In genomic region chr2:64204716-64205115, GRCh38 we compare ENCODE assay signal across 9 cellular contexts.
DNase-seq lines count a peak whose midpoint lies in the region; ATAC-seq lines count a peak whose summit lies in the region.
"Had no signal": no experiment of that assay in that cellular context is flagged by ENCODE, and none has a peak within 500 bp of the region (broad histone marks: within the 10 kb centered on the region; RNA-seq: fewer than 3 reads in every experiment).

No MANE protein-coding gene starts in this region.

- no peak overlapping the region for H3K4me2 ChIP-seq in mesenchymal stem cell (ENCODE audit: low read length, poor library complexity, severe bottlenecking)

- no peak overlapping the region for H2AK5ac ChIP-seq in mesenchymal stem cell (ENCODE audit: low read length, severe bottlenecking)

- H3K14ac ChIP-seq in mesenchymal stem cell (ENCODE audit: low read length in 2 of 2) = no peak overlapping the region

- peaks cover 85% of the 10 kb centered on the region for H3K4me1 Mint-ChIP-seq in activated T-cell treated with anti-CD3 and anti-CD28 coated beads, Interleukin-2, amount 50 U/mL, for 24 hours (ENCODE audit: low read depth)
- peaks cover 43% of the 10 kb centered on the region for H3K4me1 Mint-ChIP-seq in activated naive CD8-positive, alpha-beta T cell treated with anti-CD3 and anti-CD28 coated beads, Interleukin-2, amount 10 ng/mL, durations not matched to agents 7 days and 5 days

- H3K4ac ChIP-seq in mesenchymal stem cell (ENCODE audit: low read depth in 1 of 2, low read length in 2 of 2) = peak overlapping the region in 1 of 2 experiments; percentile 50

- 86% methylated on average over 4 of the region's 5 CpGs for WGBS in mesenchymal stem cell
- WGBS in thymus = 90% methylated on average over 5 of the region's 5 CpGs

- no peak overlapping the region for H2BK120ac ChIP-seq in mesenchymal stem cell (ENCODE audit: low read depth, low read length)

- H3K23ac ChIP-seq in mesenchymal stem cell (ENCODE audit: low read length in 2 of 2) = no peak overlapping the region

- H2AFZ ChIP-seq in mesenchymal stem cell (ENCODE audit: low read depth, low read length) = no peak overlapping the region

- no peak overlapping the region for H2BK12ac ChIP-seq in mesenchymal stem cell (ENCODE audit: low read length in 2 of 2)

- H3K18ac ChIP-seq in mesenchymal stem cell (ENCODE audit: low read depth in 1 of 2, low read length in 2 of 2) = no peak overlapping the region

- peak overlapping the region; percentile 67 for H3K27ac ChIP-seq in mesenchymal stem cell (ENCODE audit: low read length, poor library complexity, severe bottlenecking)
- peak overlapping the region; percentile 68 for H3K27ac ChIP-seq in thymus (ENCODE audit: low read depth)

- H3K36me3 Mint-ChIP-seq in activated T-cell treated with anti-CD3 and anti-CD28 coated beads, Interleukin-2, amount 50 U/mL, for 24 hours (ENCODE audit: low read depth) = peaks cover 2% of the 10 kb centered on the region
- H3K36me3 Mint-ChIP-seq in activated naive CD8-positive, alpha-beta T cell treated with anti-CD3 and anti-CD28 coated beads, Interleukin-2, amount 10 ng/mL, durations not matched to agents 7 days and 5 days = peaks cover 8% of the 10 kb centered on the region

- H3K9ac ChIP-seq in mesenchymal stem cell (ENCODE audit: low read length) = peak overlapping the region; percentile 83

- no peak overlapping the region for H2BK15ac ChIP-seq in mesenchymal stem cell (ENCODE audit: low read depth, poor library complexity, severe bottlenecking)

- H3K9me3 ChIP-seq in mesenchymal stem cell (ENCODE audit: control insufficient read depth, low read length) = no peaks in the 10 kb centered on the region
- H3K9me3 ChIP-seq in thymus (ENCODE audit: control insufficient read depth) = no peaks in the 10 kb centered on the region
- H3K9me3 ChIP-seq in HAP-1 = no peaks in the 10 kb centered on the region

- no peak overlapping the region for H3K4me3 Mint-ChIP-seq in activated T-cell treated with anti-CD3 and anti-CD28 coated beads, Interleukin-2, amount 50 U/mL, for 24 hours
- H3K4me3 Mint-ChIP-seq in activated naive CD8-positive, alpha-beta T cell treated with anti-CD3 and anti-CD28 coated beads, Interleukin-2, amount 10 ng/mL, durations not matched to agents 7 days and 5 days = peak overlapping the region; percentile 70
- H3K4me3 Mint-ChIP-seq: neural crest cell had no signal

- ATAC-seq in activated naive CD8-positive, alpha-beta T cell treated with anti-CD3 and anti-CD28 coated beads, Interleukin-2, amount 10 ng/mL, durations not matched to agents 7 days and 5 days (ENCODE audit: low read depth) = no peak
- ATAC-seq in HG03139 (IDR thresholded peaks at IDR 0.05; ENCODE audit: unreplicated experiment) = no peak

- peaks cover 8% of the 10 kb centered on the region for H3K4me1 ChIP-seq in mesenchymal stem cell (ENCODE audit: control insufficient read depth, insufficient read depth, low read depth, low read length)
- H3K4me1 ChIP-seq in thymus (ENCODE audit: control insufficient read depth, insufficient read depth, low read length) = peaks cover 11% of the 10 kb centered on the region
- peaks cover 26% of the 10 kb centered on the region for H3K4me1 ChIP-seq in HAP-1

- H3K36me3 ChIP-seq in mesenchymal stem cell (ENCODE audit: control insufficient read depth in 1 of 2, insufficient read depth in 2 of 2, low read depth in 1 of 2, low read length in 2 of 2) (no peaks in the 10 kb centered on the region), thymus (ENCODE audit: control insufficient read depth, insufficient read depth) (no peaks in the 10 kb centered on the region), HAP-1 (replicated peaks) (no peaks in the 10 kb centered on the region)

- in situ Hi-C loops in HAP-1 (cut with MboI; ENCODE audit: low sequenced_read_pairs) = no loop called here

- H3K27me3 ChIP-seq in mesenchymal stem cell (ENCODE audit: control insufficient read depth in 1 of 2, insufficient read depth in 1 of 2, low read length in 2 of 2) = no peaks in the 10 kb centered on the region
- no peaks in the 10 kb centered on the region for H3K27me3 ChIP-seq in thymus (ENCODE audit: control insufficient read depth, insufficient read depth)
- no peaks in the 10 kb centered on the region for H3K27me3 ChIP-seq in HAP-1 (ENCODE audit: low read depth)

- no peaks in the 10 kb centered on the region for H3K79me1 ChIP-seq in mesenchymal stem cell (replicated peaks; ENCODE audit: low read length, poor library complexity, severe bottlenecking)

- peaks cover 5% of the 10 kb centered on the region for H3K9me3 Mint-ChIP-seq in activated T-cell treated with anti-CD3 and anti-CD28 coated beads, Interleukin-2, amount 50 U/mL, for 24 hours
- peaks cover 2% of the 10 kb centered on the region for H3K9me3 Mint-ChIP-seq in activated naive CD8-positive, alpha-beta T cell treated with anti-CD3 and anti-CD28 coated beads, Interleukin-2, amount 10 ng/mL, durations not matched to agents 7 days and 5 days

- DNase-seq in activated T-cell treated with anti-CD3 and anti-CD28 coated beads, Interleukin-2, amount 50 U/mL, for 24 hours = no peak
- no peak for DNase-seq in activated T-cell treated with anti-CD3 and anti-CD28 coated beads, Interleukin-2, amount 50 U/mL, for 1 hour
- no peak for DNase-seq in activated naive CD8-positive, alpha-beta T cell treated with anti-CD3 and anti-CD28 coated beads, Interleukin-2, amount 10 ng/mL, durations not matched to agents 7 days and 5 days
- DNase-seq in mesenchymal stem cell (peak; percentile 28), NCI-H82 (lab: John Stamatoyannopoulos, UW) (no peak), HAP-1 (ENCODE audit: low spot score in 2 of 2) (no peak)

- H4K8ac ChIP-seq in mesenchymal stem cell (ENCODE audit: low read length) = no peak overlapping the region

- H3K4me3 ChIP-seq in mesenchymal stem cell (ENCODE audit: insufficient read depth in 1 of 2, low read depth in 1 of 2, low read length in 2 of 2) = no peak overlapping the region
- no peak overlapping the region for H3K4me3 ChIP-seq in thymus (ENCODE audit: low read length)
- H3K4me3 ChIP-seq in HAP-1 = no peak overlapping the region

- POLR2A ChIA-PET in activated naive CD8-positive, alpha-beta T cell treated with anti-CD3 and anti-CD28 coated beads, Interleukin-2, amount 10 ng/mL, durations not matched to agents 7 days and 5 days (lab: Charles Lee) = interaction anchor here (1.1 kb wide), 1 partner anchor 10 kb away, joined by 3 read pairs; no protein-coding TSS in a partner anchor

- no peak overlapping the region for H2BK5ac ChIP-seq in mesenchymal stem cell (ENCODE audit: low read depth, low read length, poor library complexity, severe bottlenecking)

- H3K27ac Mint-ChIP-seq in activated T-cell treated with anti-CD3 and anti-CD28 coated beads, Interleukin-2, amount 50 U/mL, for 24 hours = peak overlapping the region; percentile 91
- peak overlapping the region; percentile 78 for H3K27ac Mint-ChIP-seq in activated naive CD8-positive, alpha-beta T cell treated with anti-CD3 and anti-CD28 coated beads, Interleukin-2, amount 10 ng/mL, durations not matched to agents 7 days and 5 days

- H3K27me3 Mint-ChIP-seq in activated T-cell treated with anti-CD3 and anti-CD28 coated beads, Interleukin-2, amount 50 U/mL, for 24 hours = no peaks in the 10 kb centered on the region
- no peaks in the 10 kb centered on the region for H3K27me3 Mint-ChIP-seq in activated naive CD8-positive, alpha-beta T cell treated with anti-CD3 and anti-CD28 coated beads, Interleukin-2, amount 10 ng/mL, durations not matched to agents 7 days and 5 days

- H4K91ac ChIP-seq in mesenchymal stem cell (ENCODE audit: low read length) = no peak overlapping the region
